Comparison of ENCODE assay signal across 1 cellular context in the genomic region with DNA sequence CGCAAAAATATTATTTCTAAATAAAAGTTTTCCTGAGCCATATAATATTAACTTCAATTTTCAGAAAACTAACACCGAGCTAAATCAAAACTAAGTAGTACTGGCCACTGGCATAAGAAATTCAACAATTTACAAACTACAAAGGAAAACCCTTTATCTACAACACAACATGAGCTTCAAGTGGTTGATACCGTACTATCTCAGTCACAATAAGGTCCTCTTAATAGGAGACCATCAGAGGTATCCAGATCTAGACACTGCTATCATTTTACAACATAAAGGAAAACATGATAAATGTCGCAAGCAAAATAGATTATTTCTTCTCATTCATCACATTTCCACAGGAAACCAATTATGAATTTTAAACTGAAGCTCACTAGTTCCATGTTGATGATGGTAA.
TF ChIP-seq lines count a peak whose summit lies in the region.

No MANE protein-coding gene starts in this region.

TF ChIP-seq in K562, 482 proteins besides CTCF, POLR2A, EP300 and RAD21:
- TF ChIP-seq NCOR1 (IDR thresholded peaks at IDR 0.05) (peak; percentile 68), TCF7 (IDR thresholded peaks at IDR 0.05; ENCODE audit: borderline replicate concordance) (peak; percentile 68; the same call in 1 of the 2 replicates), TCF3 (CRISPR knock-in tag; IDR thresholded peaks at IDR 0.05) (peak; percentile 77), ARID1B (IDR thresholded peaks at IDR 0.05) (peak; percentile 77), POLR2AphosphoS5 (IDR thresholded peaks at IDR 0.05; ENCODE audit: control insufficient read depth, insufficient read depth, low read depth, low read length) (peak; percentile 40; the same call in 1 of the 2 replicates), ZBTB11 (CRISPR knock-in tag; IDR thresholded peaks at IDR 0.05) (peak in 1 of 3 experiments; percentile 45; a peak in 1 of 6 replicates), DPF2 (IDR thresholded peaks at IDR 0.05) (0 out of 2 replicates have a peak, but pooled peaks have one; percentile 33), ZFP30 (CRISPR knock-in tag; IDR thresholded peaks at IDR 0.05; ENCODE audit: borderline replicate concordance) (no peak), SMAD3 (CRISPR knock-in tag; conservative IDR thresholded peaks at IDR 0.05) (no peak), GTF2E2 (tag; IDR thresholded peaks at IDR 0.05) (no peak), SMARCA4 (IDR thresholded peaks at IDR 0.05) (peak; percentile 35; the same call in 1 of the 2 replicates), STAT5A (IDR thresholded peaks at IDR 0.05; ENCODE audit: borderline replicate concordance, low read length) (peak; percentile 52; the same call in 1 of the 2 replicates), KLF16 (IDR thresholded peaks at IDR 0.05) (peak; percentile 43; the same call in 1 of the 2 replicates), CBFA2T2 (conservative IDR thresholded peaks at IDR 0.05) (peak; percentile 81), HDAC2 (IDR thresholded peaks at IDR 0.05) (no peak), CBFA2T3 (IDR thresholded peaks at IDR 0.05) (peak; percentile 89), TAL1 (IDR thresholded peaks at IDR 0.05) (peak; percentile 80), PML (IDR thresholded peaks at IDR 0.05; ENCODE audit: low read length) (peak; percentile 59; the same call in 1 of the 2 replicates), SOX6 (IDR thresholded peaks at IDR 0.05) (peak; percentile 73), RCOR1 (IDR thresholded peaks at IDR 0.05; ENCODE audit: borderline replicate concordance in 1 of 2, low read depth in 2 of 2, low read length in 2 of 2) (peak in 1 of 2 experiments; percentile 22; a peak in 1 of 4 replicates), TEAD4 (IDR thresholded peaks at IDR 0.05; ENCODE audit: low read length) (peak; percentile 88), TEAD4 (CRISPR knock-in tag; IDR thresholded peaks at IDR 0.05; ENCODE audit: borderline replicate concordance) (no peak), DACH1 (IDR thresholded peaks at IDR 0.05; ENCODE audit: partially characterized antibody) (peak; percentile 9), MEIS2 (IDR thresholded peaks at IDR 0.05; ENCODE audit: partially characterized antibody) (peak; percentile 2), ARHGAP35 (IDR thresholded peaks at IDR 0.05; ENCODE audit: partially characterized antibody) (no peak), MTA2 (IDR thresholded peaks at IDR 0.05; ENCODE audit: low read depth) (peak; percentile 56; the same call in 1 of the 2 replicates), ZNF24 (IDR thresholded peaks at IDR 0.05) (no peak), KDM1A (IDR thresholded peaks at IDR 0.05) (peak; percentile 42 to 54; a peak in 3 of 4 replicates)
- TF ChIP-seq, protein P1, sequence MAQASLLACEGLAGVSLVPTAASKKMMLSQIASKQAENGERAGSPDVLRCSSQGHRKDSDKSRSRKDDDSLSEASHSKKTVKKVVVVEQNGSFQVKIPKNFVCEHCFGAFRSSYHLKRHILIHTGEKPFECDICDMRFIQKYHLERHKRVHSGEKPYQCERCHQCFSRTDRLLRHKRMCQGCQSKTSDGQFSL (CRISPR knock-in tag; IDR thresholded peaks at IDR 0.05), result no peak
- TF ChIP-seq, protein P1 (tag; IDR thresholded peaks at IDR 0.05), result no peak
